Comparison of ENCODE assay signal across 9 cellular contexts in genomic region chr11:2428322-2428795, GRCh38. TPM values are rescaled to one million over a fixed set of nuclear protein-coding genes. Genes with fewer than 3 reads are reported as not detected.
A peak's percentile ranks its signal among the peaks of the same experiment; 100 is the strongest.
DNase-seq lines count a peak whose midpoint lies in the region; ATAC-seq and TF ChIP-seq lines count a peak whose summit lies in the region.
"Had no signal": no experiment of that assay in that cellular context is flagged by ENCODE, and none has a peak within 500 bp of the region (broad histone marks: within the 10 kb centered on the region; RNA-seq: fewer than 3 reads in every experiment).

No MANE protein-coding gene starts in this region.

- ATAC-seq in HG03175 (IDR thresholded peaks at IDR 0.05; ENCODE audit: unreplicated experiment) = no peak

- WGBS in testis, 2 donors = 71 to 72% methylated on average over 8 of the region's 8 CpGs

- no peak for TF ChIP-seq POLR2A in testis (IDR thresholded peaks at IDR 0.05)

- H3K36me3 ChIP-seq in A673 (ENCODE audit: insufficient read depth, low read length, poor library complexity, severe bottlenecking) = no peaks in the 10 kb centered on the region
- no peaks in the 10 kb centered on the region for H3K36me3 ChIP-seq in neutrophil
- no peaks in the 10 kb centered on the region for H3K36me3 ChIP-seq in testis (ENCODE audit: low read depth, missing control alignments)
- H3K36me3 ChIP-seq: ovary had no signal

- no peaks in the 10 kb centered on the region for H3K9me3 Mint-ChIP-seq in activated T-cell treated with anti-CD3 and anti-CD28 coated beads, Interleukin-2, amount 50 U/mL, for 24 hours

- intact Hi-C loops in A673 (cut with micrococcal nuclease; ENCODE audit: unreplicated experiment) (loop anchor here (1.0 to 5.0 kb wide), 2 partner anchors 103 to 464 kb away; no protein-coding TSS in a partner anchor), testis (cut with DNase I; ENCODE audit: low total_unique reads) (loop anchor here (5.0 to 10.0 kb wide), 2 partner anchors 104 to 466 kb away; no protein-coding TSS in a partner anchor)

- TF ChIP-seq CTCF in A673 (conservative IDR thresholded peaks at IDR 0.05; ENCODE audit: low read depth, low read length) = peak; percentile 71
- TF ChIP-seq CTCF in GM20000 (IDR thresholded peaks at IDR 0.05; ENCODE audit: extremely low read depth, missing control alignments) = peak; percentile 62
- peak; percentile 83 for TF ChIP-seq CTCF in neutrophil (IDR thresholded peaks at IDR 0.05)
- TF ChIP-seq CTCF in testis (IDR thresholded peaks at IDR 0.05) = peak; percentile 92 to 95 (median 94)

- H3K4me3 Mint-ChIP-seq in activated T-cell treated with anti-CD3 and anti-CD28 coated beads, Interleukin-2, amount 50 U/mL, for 24 hours = no peak overlapping the region

- DNase-seq in A673 (ENCODE audit: low spot score) (peak; percentile 34), GM20000 (ENCODE audit: low spot score) (peak; percentile 82), NOMO-1 treated with DMSO at 0.1 percent for 48 hours (lab: John Stamatoyannopoulos, UW; ENCODE audit: unreplicated experiment) (peak; percentile 54), fibroblast of peridontal ligament (ENCODE audit: extremely low read depth) (peak; percentile 9), testis (peak; percentile 90)
- peak; percentile 90 for DNase-seq in activated T-cell treated with anti-CD3 and anti-CD28 coated beads, Interleukin-2, amount 50 U/mL, for 24 hours

- H3K27me3 ChIP-seq in A673 (replicated peaks; ENCODE audit: insufficient read depth, low read depth, low read length, poor library complexity) = no peaks in the 10 kb centered on the region
- no peaks in the 10 kb centered on the region for H3K27me3 ChIP-seq in neutrophil
- H3K27me3 ChIP-seq in testis = no peaks in the 10 kb centered on the region
- H3K27me3 ChIP-seq: ovary had no signal

- H3K4me1 Mint-ChIP-seq in activated T-cell treated with anti-CD3 and anti-CD28 coated beads, Interleukin-2, amount 50 U/mL, for 24 hours (ENCODE audit: low read depth) = no peaks in the 10 kb centered on the region

- no TSS peak for BruUV-seq in A673 (replicated peaks; lab: Mats Ljungman, UMichigan)

- H3K4me3 ChIP-seq in A673 (ENCODE audit: low read depth, low read length, poor library complexity, severe bottlenecking) = no peak overlapping the region
- no peak overlapping the region for H3K4me3 ChIP-seq in neutrophil (ENCODE audit: low read depth in 1 of 2, low read length in 1 of 2)
- H3K4me3 ChIP-seq in testis = no peak overlapping the region
- H3K4me3 ChIP-seq: ovary had no signal

- no peaks in the 10 kb centered on the region for H3K36me3 Mint-ChIP-seq in activated T-cell treated with anti-CD3 and anti-CD28 coated beads, Interleukin-2, amount 50 U/mL, for 24 hours (ENCODE audit: low read depth)

- no peaks in the 10 kb centered on the region for H3K27me3 Mint-ChIP-seq in activated T-cell treated with anti-CD3 and anti-CD28 coated beads, Interleukin-2, amount 50 U/mL, for 24 hours

- POLR2A ChIA-PET in A673 (lab: Charles Lee; ENCODE audit: low non-redundant PET) = no interaction called here

- H3K27ac ChIP-seq in A673 (ENCODE audit: low read depth, low read length, poor library complexity, severe bottlenecking) (no peak overlapping the region), neutrophil (no peak overlapping the region), testis (no peak overlapping the region)
- H3K27ac ChIP-seq: ovary had no signal

- CTCF ChIA-PET in A673 (lab: Charles Lee) = interaction anchor here (1.0 kb wide), 1 partner anchor 102 kb away, joined by 3 read pairs; no protein-coding TSS in a partner anchor

- no peaks in the 10 kb centered on the region for H3K9me3 ChIP-seq in A673 (ENCODE audit: low read depth, low read length, poor library complexity, severe bottlenecking)
- no peaks in the 10 kb centered on the region for H3K9me3 ChIP-seq in neutrophil
- H3K9me3 ChIP-seq in testis = no peaks in the 10 kb centered on the region
- H3K9me3 ChIP-seq: ovary had no signal

- H3K4me1 ChIP-seq in A673 (ENCODE audit: insufficient read depth, low read length, poor library complexity, severe bottlenecking) (no peaks in the 10 kb centered on the region), neutrophil (ENCODE audit: control insufficient read depth in 1 of 2, insufficient read depth in 1 of 2, low read depth in 1 of 2, low read length in 1 of 2) (no peaks in the 10 kb centered on the region), testis (no peaks in the 10 kb centered on the region)

- no peak overlapping the region for H3K27ac Mint-ChIP-seq in activated T-cell treated with anti-CD3 and anti-CD28 coated beads, Interleukin-2, amount 50 U/mL, for 24 hours

RNA-seq across cellular contexts. Expression of gene TRPM5, which starts 16.0 kb away (rescaled TPM):
- total RNA-seq in A673 (2021) (not detected in 2 replicates), testis (1 to 10 TPM in 1 of 2 donors, under 1 TPM in 1; 0.94 to 1.1 TPM)
- polyA plus RNA-seq in testis (ENCODE audit: insufficient read depth, low read depth, low replicate concordance) = 0.46 TPM

RNA-seq across cellular contexts. Expression of gene KCNQ1, which starts 16.4 kb away (rescaled TPM):
- not detected in 2 replicates for total RNA-seq in A673 (2021)
- 10 to 100 TPM; 12.8 to 24.2 TPM for total RNA-seq in testis
- 6.0 TPM for polyA plus RNA-seq in testis (ENCODE audit: insufficient read depth, low read depth, low replicate concordance)

RNA-seq across cellular contexts. Expression of gene TSSC4, which starts 27.8 kb away (rescaled TPM):
- 41.3 and 46.8 TPM in 2 replicates for total RNA-seq in A673 (2021)
- 10 to 100 TPM; 87.4 to 95.5 TPM for total RNA-seq in testis
- 133 TPM for polyA plus RNA-seq in testis (ENCODE audit: insufficient read depth, low read depth, low replicate concordance)

RNA-seq across cellular contexts. Expression of gene CD81, which starts 51.2 kb away (rescaled TPM):
- total RNA-seq in A673 (2021) = 183 and 194 TPM in 2 replicates
- total RNA-seq in testis = 100 to 1,000 TPM; 541 to 829 TPM
- polyA plus RNA-seq in testis (ENCODE audit: insufficient read depth, low read depth, low replicate concordance) = 665 TPM

Comparison
In these comparisons a context has a peak if more than half of its experiments do, and no peak if none do; other contexts are left out.
1. DNase-seq: peak in every context shown above with its lines; median percentile 90 in activated T-cell treated with anti-CD3 and anti-CD28 coated beads, Interleukin-2, amount 50 U/mL, for 24 hours; 90 in testis; 82 in GM20000; 54 in NOMO-1 treated with DMSO at 0.1 percent for 48 hours; 34 in A673; 9 in fibroblast of peridontal ligament.
2. RNA of gene KCNQ1, which starts 16.4 kb away (total RNA-seq): 12.8 to 24.2 TPM in testis; not detected in A673; every median in the first group is over 10 times any median in the second.
3. Peak in every context shown above with its lines, with median percentiles within 50 percentile points of each other: CTCF ChIP-seq.